Comparison of ENCODE assay signal across 20 cellular contexts in genomic region chr5:178381921-178382688, GRCh38.
"Had no signal": no experiment of that assay in that cellular context is flagged by ENCODE, and none has a peak within 500 bp of the region (broad histone marks: within the 10 kb centered on the region; RNA-seq: fewer than 3 reads in every experiment).

No MANE protein-coding gene starts in this region.

- H3K4me1 Mint-ChIP-seq: activated CD4-positive, alpha-beta T cell treated with anti-CD3 and anti-CD28 coated beads for 36 hours had no signal

- H3K36me3 Mint-ChIP-seq: activated naive CD8-positive, alpha-beta T cell; WTC11 had no signal

- H3K4me3 Mint-ChIP-seq: activated CD4-positive, alpha-beta T cell treated with anti-CD3 and anti-CD28 coated beads for 36 hours; activated naive CD8-positive, alpha-beta T cell; stimulated activated naive CD8-positive, alpha-beta T cell treated with anti-CD3 and anti-CD28 coated beads, Interleukin-15, Interleukin-2, amounts not matched to agents 100 ng/mL and 50 ng/mL, for 24 hours; WTC11 had no signal

- H3K27ac Mint-ChIP-seq: activated CD4-positive, alpha-beta T cell treated with anti-CD3 and anti-CD28 coated beads for 36 hours; activated naive CD8-positive, alpha-beta T cell; progenitor cell of endocrine pancreas; stimulated activated naive CD8-positive, alpha-beta T cell treated with anti-CD3 and anti-CD28 coated beads, Interleukin-15, Interleukin-2, amounts not matched to agents 100 ng/mL and 50 ng/mL, for 24 hours had no signal

- H3K27me3 ChIP-seq: cardiac muscle cell, right atrium auricular region, uterus had no signal

- H3K9me3 Mint-ChIP-seq: stimulated activated naive CD8-positive, alpha-beta T cell treated with anti-CD3 and anti-CD28 coated beads, Interleukin-15, Interleukin-2, amounts not matched to agents 100 ng/mL and 50 ng/mL, for 24 hours; WTC11 had no signal

- H3K9me3 ChIP-seq: right atrium auricular region, transverse colon, uterus had no signal

- H3K4me3 ChIP-seq: cardiac muscle cell, lung, right atrium auricular region, transverse colon, uterus had no signal

- H3K4me1 ChIP-seq: right atrium auricular region, transverse colon, uterus had no signal

- ATAC-seq: activated CD4-positive, alpha-beta T cell treated with anti-CD3 and anti-CD28 coated beads for 36 hours; left lobe of liver; WTC11 had no signal

- H3K36me3 ChIP-seq: cardiac muscle cell, right atrium auricular region, transverse colon, uterus had no signal

- DNase-seq: activated CD4-positive, alpha-beta T cell treated with anti-CD3 and anti-CD28 coated beads for 36 hours; activated CD4-positive, alpha-beta T cell treated with anti-CD3 and anti-CD28 coated beads, Interleukin-2, amount 50 U/mL, for 48 hours; activated T-cell treated with anti-CD3 and anti-CD28 coated beads for 4 hours; dermis blood vessel endothelial cell; effector memory CD4-positive, alpha-beta T cell; hippocampal formation; islet precursor cell; midbrain; stimulated activated CD4-positive, alpha-beta T cell treated with anti-CD3 and anti-CD28 coated beads, Interleukin-15, amount 100 ng/mL, for 24 hours; stimulated activated CD4-positive, alpha-beta T cell treated with anti-CD3 and anti-CD28 coated beads, Interleukin-2, amount 100 ng/mL, for 48 hours; transverse colon; uterus had no signal

- H3K27ac ChIP-seq: right atrium auricular region, transverse colon, uterus had no signal
